In the genomic region with DNA sequence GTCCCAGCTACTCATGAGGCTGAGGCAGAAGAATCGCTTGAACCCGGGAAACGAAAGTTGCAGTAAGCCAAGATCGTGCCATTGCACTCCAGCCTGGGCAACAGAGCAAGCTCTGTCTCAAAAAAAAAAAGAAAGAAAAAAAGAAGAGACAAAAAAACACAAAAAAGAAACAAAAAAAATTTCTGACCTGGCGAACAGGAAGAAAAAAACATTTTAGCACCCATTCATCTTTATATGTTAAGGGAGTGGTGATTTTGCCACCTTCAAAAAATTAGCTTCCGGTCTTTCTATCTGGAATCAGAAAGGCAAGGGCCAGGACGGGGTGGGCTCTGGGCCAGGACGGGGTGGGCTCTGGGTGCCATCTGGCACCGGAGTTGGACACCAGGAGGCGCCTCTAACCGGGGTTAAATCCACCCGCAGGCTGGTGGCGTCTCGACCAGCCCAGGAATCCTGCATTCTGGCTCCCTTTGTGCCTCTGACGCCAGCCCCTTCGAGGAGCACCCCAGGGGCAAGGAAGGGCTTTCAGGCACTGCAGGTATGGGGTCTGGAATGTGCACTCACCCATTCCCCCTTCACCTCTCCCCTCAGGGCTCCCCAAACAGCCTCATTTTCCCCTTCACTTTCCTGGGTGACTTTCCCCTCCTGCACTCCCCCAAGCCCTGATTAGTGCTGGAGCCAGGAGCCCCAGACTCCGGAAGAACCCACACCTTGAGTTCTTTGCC, we compare ENCODE assay signal across 8 cellular contexts. TPM values are rescaled to one million over a fixed set of nuclear protein-coding genes. Genes with fewer than 3 reads are reported as not detected.
A peak's percentile ranks its signal among the peaks of the same experiment; 100 is the strongest.
DNase-seq lines count a peak whose midpoint lies in the region; ATAC-seq and TF ChIP-seq lines count a peak whose summit lies in the region.

No MANE protein-coding gene starts in this region.

- DNase-seq in activated naive CD8-positive, alpha-beta T cell treated with anti-CD3 and anti-CD28 coated beads for 36 hours, result peak; percentile 69
- peak; percentile 71 to 89 (median 77) for DNase-seq in heart left ventricle
- peak; percentile 83 for DNase-seq in sigmoid colon
- no peak for DNase-seq in DMS153 treated with DMSO at 0.1 percent for 48 hours (lab: John Stamatoyannopoulos, UW; ENCODE audit: unreplicated experiment)
- DNase-seq in cerebellum (ENCODE audit: low spot score), result no peak

- TF ChIP-seq POLR2A in heart left ventricle (IDR thresholded peaks at IDR 0.05) (no peak), sigmoid colon (IDR thresholded peaks at IDR 0.05) (no peak)

- H3K9me3 Mint-ChIP-seq in activated naive CD8-positive, alpha-beta T cell treated with anti-CD3 and anti-CD28 coated beads for 36 hours, result no peaks in the 10 kb centered on the region

- peaks cover 0 to 4% (median 1%) of the 10 kb centered on the region in 11 experiments; a peak in 12 of 22 replicates for H3K36me3 ChIP-seq in BLaER1 treated with 17β-estradiol and CSF1 and Interleukin-3, amounts not matched to agents 10 nM and 100 nM
- H3K36me3 ChIP-seq in HUES48 (ENCODE audit: control insufficient read depth, insufficient read depth, low read length) (no peaks in the 10 kb centered on the region), SU-DHL-6 (ENCODE audit: low read length) (no peaks in the 10 kb centered on the region), heart left ventricle (no peaks in the 10 kb centered on the region), sigmoid colon (no peaks in the 10 kb centered on the region)

- H3K4me2 ChIP-seq in BLaER1 treated with 17β-estradiol and CSF1 and Interleukin-3, amounts not matched to agents 10 nM and 100 nM, result peak overlapping the region; percentile 43 to 88 (median 62); a peak in 21 of 22 replicates
- no peak overlapping the region for H3K4me2 ChIP-seq in SU-DHL-6 (ENCODE audit: low read depth, low read length, poor library complexity, severe bottlenecking)

- WGBS in heart left ventricle, 4 donors, result 26 to 29% (median 27%) methylated on average over 17 of the region's 17 CpGs
- WGBS in sigmoid colon, 2 donors, result 11 to 24% methylated on average over 17 of the region's 17 CpGs

- H3K27ac ChIP-seq in BLaER1 treated with 17β-estradiol and CSF1 and Interleukin-3, amounts not matched to agents 10 nM and 100 nM, result peak overlapping the region in 9 of 11 experiments; percentile 37 to 95 (median 67); a peak in 18 of 22 replicates
- H3K27ac ChIP-seq in HUES48 (ENCODE audit: low read depth, low read length) (peak overlapping the region; percentile 32), SU-DHL-6 (ENCODE audit: low read depth, low read length) (no peak overlapping the region), heart left ventricle (no peak overlapping the region), sigmoid colon (peak overlapping the region in 3 of 4 donors; percentile 9 to 59 (median 25))

- peak; percentile 35 to 65 (median 52) for ATAC-seq in heart left ventricle

- H3K9me2 ChIP-seq in SU-DHL-6 (replicated peaks; ENCODE audit: insufficient read depth, low read length), result no peaks in the 10 kb centered on the region

- peaks cover 52 to 77% (median 69%) of the 10 kb centered on the region in 10 experiments for H3K4me1 ChIP-seq in BLaER1 treated with 17β-estradiol and CSF1 and Interleukin-3, amounts not matched to agents 10 nM and 100 nM
- H3K4me1 ChIP-seq in HUES48 (ENCODE audit: control insufficient read depth, insufficient read depth, low read length) (peaks cover 3% of the 10 kb centered on the region; the same call in 1 of the 2 replicates), heart left ventricle (peaks cover 0 to 63% (median 23%) of the 10 kb centered on the region in 12 donors), sigmoid colon (peaks cover 0 to 52% (median 33%) of the 10 kb centered on the region in 4 donors)

- peaks cover 11% of the 10 kb centered on the region; the same call in 1 of the 2 replicates for H3F3A ChIP-seq in SU-DHL-6 (ENCODE audit: insufficient read depth)

- H3K4me1 Mint-ChIP-seq in activated naive CD8-positive, alpha-beta T cell treated with anti-CD3 and anti-CD28 coated beads for 36 hours, result peaks cover 35% of the 10 kb centered on the region

- no peaks in the 10 kb centered on the region for H3K79me2 ChIP-seq in SU-DHL-6 (ENCODE audit: insufficient read depth, low read length)

- no peaks in the 10 kb centered on the region for H4K20me1 ChIP-seq in BLaER1 treated with 17β-estradiol and CSF1 and Interleukin-3, amounts not matched to agents 10 nM and 100 nM
- no peaks in the 10 kb centered on the region for H4K20me1 ChIP-seq in SU-DHL-6 (ENCODE audit: low read depth, low read length)

- no peaks in the 10 kb centered on the region for H3K36me3 Mint-ChIP-seq in activated naive CD8-positive, alpha-beta T cell treated with anti-CD3 and anti-CD28 coated beads for 36 hours

- intact Hi-C loops in heart left ventricle (cut with DNase I), result loop anchor here in 9 of 10 donors (1.0 to 10.0 kb wide), 4 partner anchors 77 to 290 kb away; a partner anchor contains a TSS
- intact Hi-C loops in sigmoid colon (cut with DNase I), result loop anchor here (1.0 to 5.0 kb wide), 2 partner anchors 77 to 167 kb away; a partner anchor contains a TSS

- H3K27me3 ChIP-seq in BLaER1 treated with 17β-estradiol and CSF1 and Interleukin-3, amounts not matched to agents 10 nM and 100 nM, result no peaks in the 10 kb centered on the region
- H3K27me3 ChIP-seq in HUES48 (ENCODE audit: control insufficient read depth, insufficient read depth, low read length) (no peaks in the 10 kb centered on the region), SU-DHL-6 (ENCODE audit: low read length) (no peaks in the 10 kb centered on the region), heart left ventricle (no peaks in the 10 kb centered on the region), sigmoid colon (no peaks in the 10 kb centered on the region)

- H3K9me3 ChIP-seq in BLaER1 treated with 17β-estradiol and CSF1 and Interleukin-3, amounts not matched to agents 10 nM and 100 nM (replicated peaks in 1 of 11), result no peaks in the 10 kb centered on the region
- H3K9me3 ChIP-seq in HUES48 (ENCODE audit: control insufficient read depth, insufficient read depth, low read length), result no peaks in the 10 kb centered on the region
- no peaks in the 10 kb centered on the region for H3K9me3 ChIP-seq in SU-DHL-6 (ENCODE audit: insufficient read depth, low read length)
- H3K9me3 ChIP-seq in heart left ventricle, result no peaks in the 10 kb centered on the region
- no peaks in the 10 kb centered on the region for H3K9me3 ChIP-seq in sigmoid colon

- peak; percentile 52 for TF ChIP-seq CTCF in SU-DHL-6 (IDR thresholded peaks at IDR 0.05; ENCODE audit: insufficient read depth, low read length, poor library complexity, severe bottlenecking)
- TF ChIP-seq CTCF in heart left ventricle (IDR thresholded peaks at IDR 0.05), result peak; percentile 47 to 78 (median 65)
- TF ChIP-seq CTCF in sigmoid colon (IDR thresholded peaks at IDR 0.05), result peak in 3 of 4 experiments; percentile 56 to 70 (median 60)

- TF ChIP-seq EP300 in sigmoid colon (IDR thresholded peaks at IDR 0.05), result no peak

- peak overlapping the region; percentile 21 for H2AFZ ChIP-seq in SU-DHL-6 (ENCODE audit: low read depth, low read length, severe bottlenecking)

- H3K4me3 Mint-ChIP-seq in activated naive CD8-positive, alpha-beta T cell treated with anti-CD3 and anti-CD28 coated beads for 36 hours, result peak overlapping the region; percentile 58

- peak overlapping the region; percentile 72 for H3K27ac Mint-ChIP-seq in activated naive CD8-positive, alpha-beta T cell treated with anti-CD3 and anti-CD28 coated beads for 36 hours

- no peak overlapping the region for H3K4me3 ChIP-seq in BLaER1 treated with 17β-estradiol and CSF1 and Interleukin-3, amounts not matched to agents 10 nM and 100 nM
- no peak overlapping the region for H3K4me3 ChIP-seq in HUES48 (ENCODE audit: low read depth, low read length)
- H3K4me3 ChIP-seq in SU-DHL-6 (ENCODE audit: insufficient read depth, low read length, poor library complexity, severe bottlenecking), result no peak overlapping the region
- peak overlapping the region in 2 of 12 donors; percentile 0 to 2 for H3K4me3 ChIP-seq in heart left ventricle
- H3K4me3 ChIP-seq in sigmoid colon, result no peak overlapping the region

- H3K9ac ChIP-seq in BLaER1 treated with 17β-estradiol and CSF1 and Interleukin-3, amounts not matched to agents 10 nM and 100 nM, result peak overlapping the region in 9 of 11 experiments; percentile 31 to 63 (median 52); a peak in 14 of 22 replicates
- no peak overlapping the region for H3K9ac ChIP-seq in HUES48 (ENCODE audit: low read depth, low read length)
- H3K9ac ChIP-seq in SU-DHL-6 (ENCODE audit: low read length), result no peak overlapping the region

- H3K27me3 Mint-ChIP-seq in activated naive CD8-positive, alpha-beta T cell treated with anti-CD3 and anti-CD28 coated beads for 36 hours, result no peaks in the 10 kb centered on the region

RNA-seq across cellular contexts. Expression of a gene that starts 10.4 kb away (rescaled TPM):
- total RNA-seq in activated naive CD8-positive, alpha-beta T cell treated with anti-CD3 and anti-CD28 coated beads for 36 hours, result 1 to 10 TPM; 4.3 to 4.4 TPM
- total RNA-seq in heart left ventricle, result 10 to 100 TPM in 1 of 9 donors, 1 to 10 TPM in 8; 2.0 to 10.9 (median 3.4) TPM
- polyA plus RNA-seq in heart left ventricle, result 1 to 10 TPM; 1.3 to 2.7 TPM
- 1 to 10 TPM; 2.3 to 4.4 (median 3.3) TPM for total RNA-seq in sigmoid colon
- 1 to 10 TPM in 2 of 3 donors, under 1 TPM in 1; 0.60 to 3.3 (median 1.4) TPM for polyA plus RNA-seq in sigmoid colon
- 13.6 TPM for total RNA-seq in cerebellum

RNA-seq across cellular contexts. Expression of a gene that starts 10.6 kb away (rescaled TPM):
- 100 to 1,000 TPM; 137 to 141 TPM for total RNA-seq in activated naive CD8-positive, alpha-beta T cell treated with anti-CD3 and anti-CD28 coated beads for 36 hours
- total RNA-seq in heart left ventricle (100 to 1,000 TPM in 2 of 9 donors, 10 to 100 TPM in 7; 79.3 to 435 (median 97.5) TPM), sigmoid colon (100 to 1,000 TPM; 139 to 229 (median 198) TPM), cerebellum (15.5 TPM)
- polyA plus RNA-seq in heart left ventricle (100 to 1,000 TPM; 159 to 346 TPM), sigmoid colon (100 to 1,000 TPM; 105 to 133 (median 113) TPM)

RNA-seq across cellular contexts. Expression of a gene that starts 20.6 kb away (rescaled TPM):
- 10 to 100 TPM; 35.8 to 38.2 TPM for total RNA-seq in activated naive CD8-positive, alpha-beta T cell treated with anti-CD3 and anti-CD28 coated beads for 36 hours
- 10 to 100 TPM; 12.2 to 36.9 (median 15.6) TPM for total RNA-seq in heart left ventricle
- polyA plus RNA-seq in heart left ventricle, result 10 to 100 TPM in 1 of 2 donors, 1 to 10 TPM in 1; 9.0 to 16.6 TPM
- 10 to 100 TPM; 26.2 to 70.9 (median 41.3) TPM for total RNA-seq in sigmoid colon
- 10 to 100 TPM in 2 of 3 donors, 1 to 10 TPM in 1; 5.8 to 27.4 (median 12.0) TPM for polyA plus RNA-seq in sigmoid colon
- 22.1 TPM for total RNA-seq in cerebellum

Comparison
In these comparisons a context has a peak if more than half of its experiments do, and no peak if none do; other contexts are left out.
1. H3K27ac ChIP-seq: peak in BLaER1 treated with 17β-estradiol and CSF1 and Interleukin-3, amounts not matched to agents 10 nM and 100 nM (9 of 11), HUES48 (single experiment) and sigmoid colon (3 of 4); none in SU-DHL-6 (single experiment) and heart left ventricle (0 of 12).
2. H3K9ac ChIP-seq: peak in BLaER1 treated with 17β-estradiol and CSF1 and Interleukin-3, amounts not matched to agents 10 nM and 100 nM (9 of 11); none in HUES48 (single experiment) and SU-DHL-6 (single experiment).
3. DNase-seq: peak in activated naive CD8-positive, alpha-beta T cell treated with anti-CD3 and anti-CD28 coated beads for 36 hours (single experiment), heart left ventricle (5 of 5) and sigmoid colon (single experiment); none in DMS153 treated with DMSO at 0.1 percent for 48 hours (single experiment) and cerebellum (single experiment).
4. Peak in every context shown above with its lines, with median percentiles within 50 percentile points of each other: CTCF ChIP-seq.